ENCODE assay signal across 1 cellular context in the genomic region with DNA sequence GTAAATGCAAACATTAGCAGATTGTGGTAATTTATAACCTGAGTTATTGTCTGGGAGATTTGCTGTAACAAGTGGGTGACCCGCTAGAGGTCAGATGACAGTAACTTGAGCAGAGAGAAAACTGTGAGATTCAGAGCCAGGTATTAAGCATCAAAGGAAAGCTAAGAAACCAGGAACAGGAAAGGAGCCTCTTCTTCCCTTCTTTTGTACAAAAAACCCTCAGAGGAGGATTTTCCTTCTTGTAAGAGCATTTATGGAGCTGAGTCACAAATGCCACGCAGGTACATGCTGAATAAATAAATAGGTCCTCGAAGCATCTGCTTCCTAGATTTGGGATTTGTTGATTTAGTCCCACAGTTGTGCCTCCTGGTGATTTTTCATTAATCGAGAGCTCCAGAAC.
TF ChIP-seq lines count a peak whose summit lies in the region.

No MANE protein-coding gene starts in this region.

TF ChIP-seq in HEK293, 187 proteins besides CTCF, POLR2A, EP300 and RAD21 (continued from another document):
- TF ChIP-seq, protein P1, sequence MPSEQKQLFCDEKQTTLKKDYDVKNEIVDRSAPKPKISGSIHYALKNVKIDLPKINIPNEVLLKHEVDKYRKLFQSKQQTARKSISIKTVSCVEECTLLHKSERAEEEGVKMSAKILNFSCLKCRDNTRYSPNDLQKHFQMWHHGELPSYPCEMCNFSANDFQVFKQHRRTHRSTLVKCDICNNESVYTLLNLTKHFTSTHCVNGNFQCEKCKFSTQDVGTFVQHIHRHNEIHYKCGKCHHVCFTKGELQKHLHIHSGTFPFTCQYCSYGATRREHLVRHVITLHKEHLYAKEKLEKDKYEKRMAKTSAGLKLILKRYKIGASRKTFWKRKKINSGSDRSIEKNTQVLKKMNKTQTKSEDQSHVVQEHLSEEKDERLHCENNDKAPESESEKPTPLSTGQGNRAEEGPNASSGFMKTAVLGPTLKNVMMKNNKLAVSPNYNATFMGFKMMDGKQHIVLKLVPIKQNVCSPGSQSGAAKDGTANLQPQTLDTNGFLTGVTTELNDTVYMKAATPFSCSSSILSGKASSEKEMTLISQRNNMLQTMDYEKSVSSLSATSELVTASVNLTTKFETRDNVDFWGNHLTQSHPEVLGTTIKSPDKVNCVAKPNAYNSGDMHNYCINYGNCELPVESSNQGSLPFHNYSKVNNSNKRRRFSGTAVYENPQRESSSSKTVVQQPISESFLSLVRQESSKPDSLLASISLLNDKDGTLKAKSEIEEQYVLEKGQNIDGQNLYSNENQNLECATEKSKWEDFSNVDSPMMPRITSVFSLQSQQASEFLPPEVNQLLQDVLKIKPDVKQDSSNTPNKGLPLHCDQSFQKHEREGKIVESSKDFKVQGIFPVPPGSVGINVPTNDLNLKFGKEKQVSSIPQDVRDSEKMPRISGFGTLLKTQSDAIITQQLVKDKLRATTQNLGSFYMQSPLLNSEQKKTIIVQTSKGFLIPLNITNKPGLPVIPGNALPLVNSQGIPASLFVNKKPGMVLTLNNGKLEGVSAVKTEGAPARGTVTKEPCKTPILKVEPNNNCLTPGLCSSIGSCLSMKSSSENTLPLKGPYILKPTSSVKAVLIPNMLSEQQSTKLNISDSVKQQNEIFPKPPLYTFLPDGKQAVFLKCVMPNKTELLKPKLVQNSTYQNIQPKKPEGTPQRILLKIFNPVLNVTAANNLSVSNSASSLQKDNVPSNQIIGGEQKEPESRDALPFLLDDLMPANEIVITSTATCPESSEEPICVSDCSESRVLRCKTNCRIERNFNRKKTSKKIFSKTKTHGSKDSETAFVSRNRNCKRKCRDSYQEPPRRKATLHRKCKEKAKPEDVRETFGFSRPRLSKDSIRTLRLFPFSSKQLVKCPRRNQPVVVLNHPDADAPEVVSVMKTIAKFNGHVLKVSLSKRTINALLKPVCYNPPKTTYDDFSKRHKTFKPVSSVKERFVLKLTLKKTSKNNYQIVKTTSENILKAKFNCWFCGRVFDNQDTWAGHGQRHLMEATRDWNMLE (tag by site-specific recombination; conservative IDR thresholded peaks at IDR 0.05; ENCODE audit: low read depth) = no peak
- TF ChIP-seq MZF1 (tag by site-specific recombination; IDR thresholded peaks at IDR 0.05; ENCODE audit: borderline replicate concordance) = no peak
- TF ChIP-seq SCRT1 (tag by site-specific recombination; IDR thresholded peaks at IDR 0.05; ENCODE audit: borderline replicate concordance) = no peak
- TF ChIP-seq SP2 (tag by site-specific recombination; IDR thresholded peaks at IDR 0.05) = no peak
- no peak for TF ChIP-seq ZNF10 (tag by site-specific recombination; IDR thresholded peaks at IDR 0.05)
- no peak for TF ChIP-seq ZBTB17 (tag by site-specific recombination; IDR thresholded peaks at IDR 0.05)
- no peak for TF ChIP-seq ZNF16 (tag by site-specific recombination; IDR thresholded peaks at IDR 0.05; ENCODE audit: low read depth)
- no peak for TF ChIP-seq ZNF266 (tag by site-specific recombination; IDR thresholded peaks at IDR 0.05; ENCODE audit: low read depth)
